In the genomic region with DNA sequence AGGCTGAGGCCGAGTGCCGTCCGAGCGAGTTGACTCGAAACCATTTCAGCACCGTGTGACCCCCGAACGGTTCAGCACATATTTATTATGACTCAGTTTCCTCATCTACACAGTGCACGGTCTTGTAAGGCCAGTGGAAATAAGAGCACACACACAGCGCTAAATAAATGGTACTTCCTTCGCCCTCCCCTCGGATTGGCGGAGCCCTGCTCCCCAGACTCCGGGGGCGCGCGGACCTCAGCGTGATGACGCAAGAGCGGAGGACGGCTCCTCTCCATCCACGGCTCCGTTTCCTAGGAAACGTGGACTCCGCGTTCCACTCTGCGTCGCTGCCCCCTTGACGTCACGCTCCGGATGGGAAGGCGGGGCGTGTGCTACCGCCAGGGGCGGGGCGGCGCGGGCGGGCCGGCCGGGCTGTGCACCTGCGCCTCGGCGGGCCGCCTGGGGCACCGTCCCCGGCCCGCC, we compare ENCODE assay signal across 8 cellular contexts. TPM values are rescaled to one million over a fixed set of nuclear protein-coding genes. Genes with fewer than 3 reads are reported as not detected.
DNase-seq lines count a peak whose midpoint lies in the region; FAIRE-seq and TF ChIP-seq lines count a peak whose summit lies in the region.

TSS of gene PARD6A (plus strand) at position 397 of the 465 bp plus-strand sequence. CDS start 79 bp downstream, outside the sequence.

- peaks cover 14% of the 10 kb centered on the region for H3K4me1 Mint-ChIP-seq in HFFc6 (ENCODE audit: low read depth)
- H3K4me1 Mint-ChIP-seq in activated naive CD4-positive, alpha-beta T cell treated with anti-CD3 and anti-CD28 coated beads for 36 hours (ENCODE audit: low read depth) = peaks cover 21% of the 10 kb centered on the region

- 0 out of 2 replicates have a peak, but pooled peaks cover 2% of the 10 kb centered on the region for H3K27me3 Mint-ChIP-seq in HFFc6 (ENCODE audit: insufficient read depth)
- no peaks in the 10 kb centered on the region for H3K27me3 Mint-ChIP-seq in activated naive CD4-positive, alpha-beta T cell treated with anti-CD3 and anti-CD28 coated beads for 36 hours (ENCODE audit: low read depth)

- FAIRE-seq in G401.6 (lab: Jason Lieb, UNC) (peak; percentile 85), frontal cortex (lab: Jason Lieb, UNC) (no peak)

- H3K36me3 ChIP-seq in SK-N-MC (ENCODE audit: insufficient read depth, low read length) (no peaks in the 10 kb centered on the region), neutrophil (peaks cover 23% of the 10 kb centered on the region)

- DNase-seq in HFFc6 (peak; percentile 94), NAMALWA (ENCODE audit: low spot score) (peak; percentile 99), SK-N-MC (ENCODE audit: low read depth, low spot score) (no peak), frontal cortex (ENCODE audit: low spot score in 2 of 2) (peak; percentile 100), substantia nigra (lab: John Stamatoyannopoulos, UW) (peak; percentile 70 to 98 (median 90))
- peak; percentile 97 for DNase-seq in activated naive CD4-positive, alpha-beta T cell treated with anti-CD3 and anti-CD28 coated beads for 36 hours

- CTCF ChIA-PET in activated naive CD4-positive, alpha-beta T cell treated with anti-CD3 and anti-CD28 coated beads for 36 hours (lab: Charles Lee) = interaction anchor here (1.0 to 13.5 kb wide), 6 partner anchors 9 to 139 kb away, joined by 3 to 131 read pairs (median 14); partner anchors contain the start of genes CARMIL2 and CTCF

- H3K36me3 Mint-ChIP-seq in HFFc6 (ENCODE audit: low read depth) = no peaks in the 10 kb centered on the region
- peaks cover 9% of the 10 kb centered on the region for H3K36me3 Mint-ChIP-seq in activated naive CD4-positive, alpha-beta T cell treated with anti-CD3 and anti-CD28 coated beads for 36 hours (ENCODE audit: low read depth)

- peaks cover 8% of the 10 kb centered on the region for H3K27me3 ChIP-seq in neutrophil

- H3K9me3 Mint-ChIP-seq in HFFc6 = no peaks in the 10 kb centered on the region
- no peaks in the 10 kb centered on the region for H3K9me3 Mint-ChIP-seq in activated naive CD4-positive, alpha-beta T cell treated with anti-CD3 and anti-CD28 coated beads for 36 hours

- intact Hi-C loops in activated naive CD4-positive, alpha-beta T cell treated with anti-CD3 and anti-CD28 coated beads for 36 hours (cut with micrococcal nuclease) = loop anchor here (1.0 to 2.0 kb wide), 12 partner anchors 8 to 434 kb away; partner anchors contain the start of genes ATP6V0D1, CARMIL2, CTCF and GFOD2

- peak within 1 kb of the TSS; percentile 66 for H3K9ac ChIP-seq in SK-N-MC (ENCODE audit: insufficient read length)

- H3K4me3 Mint-ChIP-seq in HFFc6 = peak within 1 kb of the TSS; percentile 94
- H3K4me3 Mint-ChIP-seq in activated naive CD4-positive, alpha-beta T cell treated with anti-CD3 and anti-CD28 coated beads for 36 hours = peak within 1 kb of the TSS; percentile 90

- peaks cover 23 to 29% of the 10 kb centered on the region in 2 experiments for H3K4me1 ChIP-seq in neutrophil (ENCODE audit: control insufficient read depth in 1 of 2, insufficient read depth in 1 of 2, low read depth in 1 of 2, low read length in 1 of 2)

- TF ChIP-seq CTCF in HFFc6 (IDR thresholded peaks at IDR 0.05) (no peak), neutrophil (IDR thresholded peaks at IDR 0.05) (peak; percentile 31)

- peak within 1 kb of the TSS; percentile 97 for H3K27ac Mint-ChIP-seq in HFFc6
- H3K27ac Mint-ChIP-seq in activated naive CD4-positive, alpha-beta T cell treated with anti-CD3 and anti-CD28 coated beads for 36 hours = peak within 1 kb of the TSS; percentile 92

- no peaks in the 10 kb centered on the region for H3K9me3 ChIP-seq in SK-N-MC (ENCODE audit: low read depth, low read length)
- H3K9me3 ChIP-seq in neutrophil = no peaks in the 10 kb centered on the region

- H3K27ac ChIP-seq in SK-N-MC (no peak within 1 kb of the TSS), neutrophil (peak within 1 kb of the TSS; percentile 95), substantia nigra (ENCODE audit: low read depth, low read length, poor library complexity, severe bottlenecking) (peak within 1 kb of the TSS; percentile 93)

- H3K4me3 ChIP-seq in SK-N-MC (peak within 1 kb of the TSS; percentile 85), neutrophil (ENCODE audit: low read depth in 1 of 2, low read length in 1 of 2) (peak within 1 kb of the TSS; percentile 93 to 99)

RNA-seq across cellular contexts. Expression of gene PARD6A, which starts in this region (rescaled TPM):
- total RNA-seq in HFFc6 (2021; fragmentation: NEBNext Ultra II Directional; extraction: Animal tissue kit (Norgen Biotek cat#: 25700)) = 1 to 10 TPM in 1 of 6 experiments, under 1 TPM in 5; 0.55 to 1.1 (median 0.86) TPM
- total RNA-seq in activated naive CD4-positive, alpha-beta T cell treated with anti-CD3 and anti-CD28 coated beads for 36 hours = 1 to 10 TPM; 7.3 to 8.4 TPM
- 9.4 TPM for total RNA-seq in frontal cortex
